ENCODE assay signal across 15 cellular contexts in genomic region chr6:111486921-111487320, GRCh38. TPM values are rescaled to one million over a fixed set of nuclear protein-coding genes. Genes with fewer than 3 reads are reported as not detected.
DNase-seq lines count a peak whose midpoint lies in the region; ATAC-seq and TF ChIP-seq lines count a peak whose summit lies in the region.
"Had no signal": no experiment of that assay in that cellular context is flagged by ENCODE, and none has a peak within 500 bp of the region (broad histone marks: within the 10 kb centered on the region; RNA-seq: fewer than 3 reads in every experiment).

No MANE protein-coding gene starts in this region.

- no peak overlapping the region for H3K4me3 Mint-ChIP-seq in activated naive CD4-positive, alpha-beta T cell treated with anti-CD3 and anti-CD28 coated beads, Interleukin-2, amount 10 ng/mL, durations not matched to agents 7 days and 5 days
- no peak overlapping the region for H3K4me3 Mint-ChIP-seq in activated B cell treated with CpG ODN at 0.5 μM for 24 hours

- no peaks in the 10 kb centered on the region for H3K36me3 ChIP-seq in tibial artery
- H3K36me3 ChIP-seq: adrenal gland had no signal

- H3K36me3 Mint-ChIP-seq in activated naive CD4-positive, alpha-beta T cell treated with anti-CD3 and anti-CD28 coated beads, Interleukin-2, amount 10 ng/mL, durations not matched to agents 7 days and 5 days = peaks cover 10% of the 10 kb centered on the region
- peaks cover 22% of the 10 kb centered on the region for H3K36me3 Mint-ChIP-seq in activated B cell treated with CpG ODN at 0.5 μM for 24 hours (ENCODE audit: low read depth)

- TF ChIP-seq CTCF in activated B cell treated with CpG ODN at 0.5 μM for 24 hours (IDR thresholded peaks at IDR 0.05) = no peak
- TF ChIP-seq CTCF in tibial artery (IDR thresholded peaks at IDR 0.05) = no peak

- H3K27ac ChIP-seq in tibial artery = peak overlapping the region; percentile 7 to 100
- H3K27ac ChIP-seq: adrenal gland, hepatocyte, KMS-11, WERI-Rb-1 had no signal

- CTCF ChIA-PET in activated naive CD4-positive, alpha-beta T cell treated with anti-CD3 and anti-CD28 coated beads, Interleukin-2, amount 10 ng/mL, durations not matched to agents 7 days and 5 days (lab: Charles Lee) = interaction anchor here (1.5 kb wide), 1 partner anchor 228 kb away, joined by 9 read pairs; a partner anchor contains a TSS
- CTCF ChIA-PET in activated B cell treated with CpG ODN at 0.5 μM for 24 hours (lab: Charles Lee) = interaction anchor here (1.8 kb wide), 1 partner anchor 228 kb away, joined by 7 read pairs; a partner anchor contains a TSS

- no peak for DNase-seq in activated naive CD4-positive, alpha-beta T cell treated with anti-CD3 and anti-CD28 coated beads, Interleukin-2, amount 10 ng/mL, durations not matched to agents 7 days and 5 days
- DNase-seq in activated naive CD4-positive, alpha-beta T cell treated with anti-CD3 and anti-CD28 coated beads, Interleukin-2, amount 50 U/mL, for 16 hours = no peak
- DNase-seq in activated B cell treated with CpG ODN at 0.5 μM for 24 hours (no peak), glomerular visceral epithelial cell (ENCODE audit: extremely low spot score) (peak; percentile 35), tibial artery (no peak), NCI-H82 treated with DMSO at 0.1 percent for 48 hours (lab: John Stamatoyannopoulos, UW; ENCODE audit: unreplicated experiment) (no peak), putamen (ENCODE audit: low spot score) (no peak), sciatic nerve (ENCODE audit: low spot score) (no peak)
- DNase-seq: adrenal gland, NCI-H2227 treated with DMSO at 0.1 percent for 48 hours, Right ventricle myocardium superior, WERI-Rb-1 had no signal

- intact Hi-C loops in activated B cell treated with CpG ODN at 0.5 μM for 24 hours (cut with micrococcal nuclease) = loop anchor here (10.0 kb wide), 1 partner anchor 358 kb away; no protein-coding TSS in a partner anchor
- intact Hi-C loops in tibial artery (cut with DNase I; ENCODE audit: low total_unique reads) = no loop called here
- intact Hi-C loops in sciatic nerve (cut with DNase I) = loop anchor here (10.0 kb wide), 1 partner anchor 88 kb away; no protein-coding TSS in a partner anchor

- no peaks in the 10 kb centered on the region for H3K9me3 ChIP-seq in tibial artery
- H3K9me3 ChIP-seq: adrenal gland had no signal

- peaks cover 42% of the 10 kb centered on the region for H3K4me1 Mint-ChIP-seq in activated naive CD4-positive, alpha-beta T cell treated with anti-CD3 and anti-CD28 coated beads, Interleukin-2, amount 10 ng/mL, durations not matched to agents 7 days and 5 days
- H3K4me1 Mint-ChIP-seq in activated B cell treated with CpG ODN at 0.5 μM for 24 hours = peaks cover 25% of the 10 kb centered on the region

- H3K4me3 ChIP-seq in tibial artery = no peak overlapping the region
- H3K4me3 ChIP-seq: adrenal gland, hepatocyte, skin epidermis had no signal

- POLR2A ChIA-PET in activated B cell treated with CpG ODN at 0.5 μM for 24 hours (lab: Charles Lee) = interaction anchor here (1.3 kb wide), 1 partner anchor 228 kb away, joined by 7 read pairs; a partner anchor contains a TSS

- peaks cover 6% of the 10 kb centered on the region for H3K9me3 Mint-ChIP-seq in activated naive CD4-positive, alpha-beta T cell treated with anti-CD3 and anti-CD28 coated beads, Interleukin-2, amount 10 ng/mL, durations not matched to agents 7 days and 5 days
- no peaks in the 10 kb centered on the region for H3K9me3 Mint-ChIP-seq in activated B cell treated with CpG ODN at 0.5 μM for 24 hours

- no peaks in the 10 kb centered on the region for H3K27me3 ChIP-seq in tibial artery
- H3K27me3 ChIP-seq: adrenal gland, hepatocyte had no signal

- ATAC-seq in activated B cell treated with CpG ODN at 0.5 μM for 24 hours (ENCODE audit: low read depth) (no peak), sciatic nerve (no peak)

- peak overlapping the region; percentile 87 for H3K27ac Mint-ChIP-seq in activated naive CD4-positive, alpha-beta T cell treated with anti-CD3 and anti-CD28 coated beads, Interleukin-2, amount 10 ng/mL, durations not matched to agents 7 days and 5 days
- peak overlapping the region; percentile 16 for H3K27ac Mint-ChIP-seq in activated B cell treated with CpG ODN at 0.5 μM for 24 hours

- H3K4me1 ChIP-seq in tibial artery = peaks cover 0 to 27% (median 10%) of the 10 kb centered on the region in 4 donors

- H3K27me3 Mint-ChIP-seq in activated naive CD4-positive, alpha-beta T cell treated with anti-CD3 and anti-CD28 coated beads, Interleukin-2, amount 10 ng/mL, durations not matched to agents 7 days and 5 days = no peaks in the 10 kb centered on the region
- H3K27me3 Mint-ChIP-seq in activated B cell treated with CpG ODN at 0.5 μM for 24 hours = no peaks in the 10 kb centered on the region

RNA-seq across cellular contexts. Expression of gene REV3L, which starts 3.9 kb away (rescaled TPM):
- total RNA-seq in activated B cell treated with CpG ODN at 0.5 μM for 24 hours (20.0 and 25.3 TPM in 2 replicates), sciatic nerve (47.5 TPM)
